26 cellular contexts compared by ENCODE assay signal in genomic region chr18:61887838-61888237, GRCh38.
"Had no signal": no experiment of that assay in that cellular context is flagged by ENCODE, and none has a peak within 500 bp of the region (broad histone marks: within the 10 kb centered on the region; RNA-seq: fewer than 3 reads in every experiment).

No MANE protein-coding gene starts in this region.

- H3K27ac ChIP-seq: esophagus muscularis mucosa, foreskin keratinocyte, gastroesophageal sphincter, hepatocyte, psoas muscle, sigmoid colon had no signal

- FAIRE-seq: islet of Langerhans, urothelium cell line had no signal

- H3K27me3 ChIP-seq: dorsolateral prefrontal cortex, foreskin keratinocyte, hepatocyte, sigmoid colon, thyroid gland had no signal

- H3K4me3 ChIP-seq: dorsolateral prefrontal cortex, esophagus muscularis mucosa, gastroesophageal sphincter, hepatocyte, lung, psoas muscle, sigmoid colon, stomach, thyroid gland, upper lobe of left lung had no signal

- DNase-seq: dorsolateral prefrontal cortex; effector CD4-positive, alpha-beta T cell; foreskin keratinocyte; heart left ventricle; left colon; mesenchymal stem cell; midbrain; naive thymus-derived CD8-positive, alpha-beta T cell; nephron progenitor cell; nucleus accumbens; posterior cingulate gyrus; psoas muscle; right cardiac atrium; sigmoid colon; stimulated activated CD4-positive, alpha-beta T cell treated with anti-CD3 and anti-CD28 coated beads, Interleukin-2, amount 100 ng/mL, for 24 hours; stimulated activated CD4-positive, alpha-beta T cell treated with anti-CD3 and anti-CD28 coated beads, Interleukin-4, amount 100 ng/mL, for 24 hours; stimulated activated naive CD4-positive, alpha-beta T cell treated with Interleukin-2 at 50 U/mL for 16 hours; stomach; thyroid gland; upper lobe of left lung had no signal

- H3K36me3 ChIP-seq: gastroesophageal sphincter, sigmoid colon, thyroid gland had no signal
